In genomic region chr13:27251166-27252088, GRCh38 we compare ENCODE assay signal across 8 cellular contexts. TPM values are rescaled to one million over a fixed set of nuclear protein-coding genes. Genes with fewer than 3 reads are reported as not detected.
DNase-seq lines count a peak whose midpoint lies in the region; ATAC-seq and TF ChIP-seq lines count a peak whose summit lies in the region.

RPL21 (plus strand) TSS chr13:27251558; CDS start chr13:27253777, 2,219 bp downstream.

- peak; percentile 99 for DNase-seq in GM23248
- DNase-seq in Kasumi-1 (lab: John Stamatoyannopoulos, UW) = peak; percentile 59 to 69
- DNase-seq in RWPE2 (ENCODE audit: low spot score) = peak; percentile 91
- DNase-seq in activated T-helper 2 cell treated with anti-CD3 and anti-CD28 coated beads, Interferon-gamma antibody, Interleukin-2, Interleukin-4, amounts not matched to agents 10 μg/mL and 5 μg/mL and 100 μg/mL, durations not matched to agents 14 hours and 24 hours and 36 hours (ENCODE audit: low spot score) = peak; percentile 86
- peak; percentile 98 for DNase-seq in fibroblast of mammary gland (ENCODE audit: low read depth)
- peak; percentile 84 to 99 (median 92) for DNase-seq in naive thymus-derived CD8-positive, alpha-beta T cell
- DNase-seq in stimulated activated naive CD4-positive, alpha-beta T cell (lab: John Stamatoyannopoulos, UW) = peak; percentile 88 to 99 (median 95)

- intact Hi-C loops in activated T-helper 2 cell treated with anti-CD3 and anti-CD28 coated beads, Interferon-gamma antibody, Interleukin-2, Interleukin-4, amounts not matched to agents 10 μg/mL and 5 μg/mL and 100 μg/mL, durations not matched to agents 14 hours and 24 hours and 36 hours (cut with micrococcal nuclease) = loop anchor here (1.0 to 10.0 kb wide), 6 partner anchors 49 to 371 kb away; partner anchors contain the start of genes LNX2 and POLR1D

- TF ChIP-seq CTCF in DOHH2 (IDR thresholded peaks at IDR 0.05; ENCODE audit: low read depth, low read length, poor library complexity, severe bottlenecking) (no peak), RWPE2 (IDR thresholded peaks at IDR 0.05; ENCODE audit: poor library complexity, severe bottlenecking) (no peak), fibroblast of mammary gland (conservative IDR thresholded peaks at IDR 0.05; ENCODE audit: control insufficient read depth, insufficient read depth, low read depth, low read length) (no peak)

- H3K9me2 ChIP-seq in DOHH2 (replicated peaks; ENCODE audit: control insufficient read depth, low read length) (no peaks in the 10 kb centered on the region), GM23248 (ENCODE audit: insufficient read depth) (no peaks in the 10 kb centered on the region)

- H3K9ac ChIP-seq in GM23248 = peak within 1 kb of the TSS; percentile 100

- H3K27me3 Mint-ChIP-seq in activated T-helper 2 cell treated with anti-CD3 and anti-CD28 coated beads, Interferon-gamma antibody, Interleukin-2, Interleukin-4, amounts not matched to agents 10 μg/mL and 5 μg/mL and 100 μg/mL, durations not matched to agents 14 hours and 24 hours and 36 hours (ENCODE audit: low read depth) = no peaks in the 10 kb centered on the region
- H3K27me3 Mint-ChIP-seq in naive thymus-derived CD8-positive, alpha-beta T cell = no peaks in the 10 kb centered on the region

- H4K20me1 ChIP-seq in DOHH2 (ENCODE audit: control insufficient read depth, insufficient read depth, low read depth, low read length) = peaks cover 17% of the 10 kb centered on the region
- H4K20me1 ChIP-seq in GM23248 (ENCODE audit: insufficient read depth) = 0 out of 2 replicates have a peak, but pooled peaks cover 13% of the 10 kb centered on the region

- WGBS in GM23248 (ENCODE audit: low coverage in 1 of 2, low lambda C conversion rate in 2 of 2, missing lambda C conversion rate in 2 of 2), 2 experiments = 0% methylated on average over 66 to 69 of the region's 69 CpGs

- H3K27ac ChIP-seq in DOHH2 (ENCODE audit: low read depth, low read length) (peak within 1 kb of the TSS; percentile 84), GM23248 (peak within 1 kb of the TSS; percentile 91), RWPE2 (ENCODE audit: poor library complexity, severe bottlenecking) (peak within 1 kb of the TSS; percentile 80)

- H3K4me1 ChIP-seq in DOHH2 (ENCODE audit: control insufficient read depth, low read length) (peaks cover 44% of the 10 kb centered on the region), GM23248 (ENCODE audit: insufficient read depth) (peaks cover 25% of the 10 kb centered on the region), RWPE2 (ENCODE audit: insufficient read depth, poor library complexity, severe bottlenecking) (peaks cover 6% of the 10 kb centered on the region)

- H3K4me2 ChIP-seq in DOHH2 (ENCODE audit: low read length) (peak within 1 kb of the TSS; percentile 65), GM23248 (ENCODE audit: unreplicated experiment) (peak within 1 kb of the TSS; percentile 96)

- H3K4me1 Mint-ChIP-seq in activated T-helper 2 cell treated with anti-CD3 and anti-CD28 coated beads, Interferon-gamma antibody, Interleukin-2, Interleukin-4, amounts not matched to agents 10 μg/mL and 5 μg/mL and 100 μg/mL, durations not matched to agents 14 hours and 24 hours and 36 hours (ENCODE audit: low read depth) = peaks cover 35% of the 10 kb centered on the region
- peaks cover 28 to 55% (median 51%) of the 10 kb centered on the region in 4 donors for H3K4me1 Mint-ChIP-seq in naive thymus-derived CD8-positive, alpha-beta T cell

- peak within 1 kb of the TSS; percentile 99 for H3K27ac Mint-ChIP-seq in activated T-helper 2 cell treated with anti-CD3 and anti-CD28 coated beads, Interferon-gamma antibody, Interleukin-2, Interleukin-4, amounts not matched to agents 10 μg/mL and 5 μg/mL and 100 μg/mL, durations not matched to agents 14 hours and 24 hours and 36 hours
- peak within 1 kb of the TSS; percentile 99 to 100 (median 100) for H3K27ac Mint-ChIP-seq in naive thymus-derived CD8-positive, alpha-beta T cell

- H3K27me3 ChIP-seq in DOHH2 (ENCODE audit: control insufficient read depth, low read length) = no peaks in the 10 kb centered on the region
- H3K27me3 ChIP-seq in GM23248 (replicated peaks; ENCODE audit: insufficient read depth) = no peaks in the 10 kb centered on the region
- no peaks in the 10 kb centered on the region for H3K27me3 ChIP-seq in RWPE2 (ENCODE audit: insufficient read depth, poor library complexity, severe bottlenecking)

- H3K9me3 ChIP-seq in DOHH2 (ENCODE audit: control insufficient read depth, insufficient read depth, low read length) (no peaks in the 10 kb centered on the region), GM23248 (ENCODE audit: low read depth) (no peaks in the 10 kb centered on the region), RWPE2 (ENCODE audit: severe bottlenecking) (no peaks in the 10 kb centered on the region)

- peaks cover 61% of the 10 kb centered on the region for H3K36me3 Mint-ChIP-seq in activated T-helper 2 cell treated with anti-CD3 and anti-CD28 coated beads, Interferon-gamma antibody, Interleukin-2, Interleukin-4, amounts not matched to agents 10 μg/mL and 5 μg/mL and 100 μg/mL, durations not matched to agents 14 hours and 24 hours and 36 hours (ENCODE audit: low read depth)
- H3K36me3 Mint-ChIP-seq in naive thymus-derived CD8-positive, alpha-beta T cell = peaks cover 0 to 33% (median 14%) of the 10 kb centered on the region in 3 donors

- peak; percentile 92 for ATAC-seq in RWPE2 (ENCODE audit: low read depth)
- ATAC-seq in naive thymus-derived CD8-positive, alpha-beta T cell = peak; percentile 89 to 91

- H3F3A ChIP-seq in DOHH2 (ENCODE audit: control insufficient read depth, insufficient read depth) (peaks cover 42% of the 10 kb centered on the region), GM23248 (ENCODE audit: insufficient read depth) (peaks cover 24% of the 10 kb centered on the region)

- in situ Hi-C loops in GM23248 (cut with MboI) = no loop called here

- H3K36me3 ChIP-seq in DOHH2 (ENCODE audit: control insufficient read depth, low read length) (peaks cover 60% of the 10 kb centered on the region), GM23248 (ENCODE audit: low read depth) (peaks cover 29% of the 10 kb centered on the region), RWPE2 (ENCODE audit: low read depth) (peaks cover 50% of the 10 kb centered on the region)

- POLR2A ChIA-PET in naive thymus-derived CD8-positive, alpha-beta T cell (lab: Charles Lee) = interaction anchor here (0.6 to 1.1 kb wide), 22 partner anchors 10 to 369 kb away, joined by 3 to 14 read pairs (median 6); partner anchors contain the start of genes LNX2, RASL11A and USP12

- H3K4me3 ChIP-seq in DOHH2 (ENCODE audit: low read length) (peak within 1 kb of the TSS; percentile 94), GM23248 (peak within 1 kb of the TSS; percentile 95), RWPE2 (ENCODE audit: severe bottlenecking) (peak within 1 kb of the TSS; percentile 93), fibroblast of mammary gland (ENCODE audit: control insufficient read depth, low read depth, low read length) (peak within 1 kb of the TSS; percentile 97)

- peak within 1 kb of the TSS; percentile 98 for H3K4me3 Mint-ChIP-seq in activated T-helper 2 cell treated with anti-CD3 and anti-CD28 coated beads, Interferon-gamma antibody, Interleukin-2, Interleukin-4, amounts not matched to agents 10 μg/mL and 5 μg/mL and 100 μg/mL, durations not matched to agents 14 hours and 24 hours and 36 hours (ENCODE audit: low read depth)
- peak within 1 kb of the TSS; percentile 89 to 99 (median 98) for H3K4me3 Mint-ChIP-seq in naive thymus-derived CD8-positive, alpha-beta T cell

- H3K79me2 ChIP-seq in DOHH2 (ENCODE audit: control insufficient read depth, low read length) (peaks cover 74% of the 10 kb centered on the region), GM23248 (ENCODE audit: insufficient read depth) (peaks cover 68% of the 10 kb centered on the region)

- H3K9me3 Mint-ChIP-seq in activated T-helper 2 cell treated with anti-CD3 and anti-CD28 coated beads, Interferon-gamma antibody, Interleukin-2, Interleukin-4, amounts not matched to agents 10 μg/mL and 5 μg/mL and 100 μg/mL, durations not matched to agents 14 hours and 24 hours and 36 hours = no peaks in the 10 kb centered on the region
- no peaks in the 10 kb centered on the region for H3K9me3 Mint-ChIP-seq in naive thymus-derived CD8-positive, alpha-beta T cell

- H2AFZ ChIP-seq in GM23248 = peak within 1 kb of the TSS; percentile 96

RNA-seq across cellular contexts. Expression of gene RPL21, which starts in this region (rescaled TPM):
- 609 and 638 TPM in 2 replicates for total RNA-seq in GM23248 (2014; rRNA removed; shearing (Covaris generic))
- 390 and 434 TPM in 2 replicates for polyA plus RNA-seq in GM23248 (2016; fragmentation: Nextera tagmentation; extraction: Ambion mirVana)
- total RNA-seq in activated T-helper 2 cell treated with anti-CD3 and anti-CD28 coated beads, Interferon-gamma antibody, Interleukin-2, Interleukin-4, amounts not matched to agents 10 μg/mL and 5 μg/mL and 100 μg/mL, durations not matched to agents 14 hours and 24 hours and 36 hours = 1,112 and 1,127 TPM in 2 replicates
- total RNA-seq in naive thymus-derived CD8-positive, alpha-beta T cell = 1,000 to 10,000 TPM; 2,102 to 2,162 TPM
- polyA plus RNA-seq in naive thymus-derived CD8-positive, alpha-beta T cell = 1,000 to 10,000 TPM; 7,933 to 9,149 (median 9,080) TPM

Comparison
In these comparisons a context has a peak if more than half of its experiments do, and no peak if none do; other contexts are left out.
1. Peak in every context shown above with its lines: DNase-seq, ATAC-seq, H3K4me3 ChIP-seq and H3K27ac ChIP-seq.
2. RNA of gene RPL21 (polyA plus RNA-seq): 7,933 to 9,149 TPM in naive thymus-derived CD8-positive, alpha-beta T cell; 390 to 434 TPM in GM23248; every median in the first group is over 10 times any median in the second.